9 cellular contexts compared by ENCODE assay signal in genomic region chr16:2152695-2153506, GRCh38. TPM values are rescaled to one million over a fixed set of nuclear protein-coding genes. Genes with fewer than 3 reads are reported as not detected.
DNase-seq lines count a peak whose midpoint lies in the region; ATAC-seq, FAIRE-seq and TF ChIP-seq lines count a peak whose summit lies in the region.
"Had no signal": no experiment of that assay in that cellular context is flagged by ENCODE, and none has a peak within 500 bp of the region (broad histone marks: within the 10 kb centered on the region; RNA-seq: fewer than 3 reads in every experiment).

No MANE protein-coding gene starts in this region.

- no TSS peak for BruUV-seq in PC-3 (replicated peaks; lab: Mats Ljungman, UMichigan)

- H3K9me2 ChIP-seq in PC-3 (replicated peaks; ENCODE audit: low read length): no peaks in the 10 kb centered on the region

- peak; percentile 33 for DNase-seq in NCI-H2171 treated with DMSO at 0.1 percent for 48 hours (lab: John Stamatoyannopoulos, UW)
- no peak for DNase-seq in NCI-H2171 (lab: John Stamatoyannopoulos, UW)
- DNase-seq in PC-3: peak; percentile 31
- DNase-seq in bronchial epithelial cell (ENCODE audit: low read depth): no peak
- DNase-seq in globus pallidus (ENCODE audit: low spot score): no peak
- DNase-seq in GDM1 (lab: John Stamatoyannopoulos, UW): no peak
- no peak for DNase-seq in NOMO-1 treated with DMSO at 0.1 percent for 48 hours (lab: John Stamatoyannopoulos, UW; ENCODE audit: unreplicated experiment)

- H3K4me2 ChIP-seq in PC-3 (ENCODE audit: low read length): peak overlapping the region; percentile 100

- ATAC-seq in PC-3: no peak

- no peak for TF ChIP-seq CTCF in PC-3 (conservative IDR thresholded peaks at IDR 0.05; ENCODE audit: low read depth, low read length)
- peak; percentile 1 for TF ChIP-seq CTCF in bronchial epithelial cell (IDR thresholded peaks at IDR 0.05; ENCODE audit: insufficient read depth, low read length, severe bottlenecking)

- peak overlapping the region; percentile 98 for H3K9ac ChIP-seq in PC-3 (ENCODE audit: low read length)
- H3K9ac ChIP-seq in muscle layer of colon (ENCODE audit: low read length): peak overlapping the region; percentile 99

- H2AFZ ChIP-seq in PC-3 (ENCODE audit: low read length): no peak overlapping the region

- H3K9me3 ChIP-seq in PC-3 (ENCODE audit: low read length): no peaks in the 10 kb centered on the region
- no peaks in the 10 kb centered on the region for H3K9me3 ChIP-seq in muscle layer of colon (ENCODE audit: low read length)

- H3K27ac ChIP-seq in PC-3 (ENCODE audit: low read length): peak overlapping the region; percentile 69
- H3K27ac ChIP-seq in muscle layer of colon (ENCODE audit: low read depth, low read length): peak overlapping the region; percentile 93

- peaks cover 35% of the 10 kb centered on the region for H3K4me1 ChIP-seq in PC-3 (ENCODE audit: insufficient read depth, low read length)
- H3K4me1 ChIP-seq in muscle layer of colon (ENCODE audit: insufficient read depth, low read length): peaks cover 73% of the 10 kb centered on the region

- CTCF ChIA-PET in PC-3 (lab: Charles Lee): no interaction called here

- peaks cover 42% of the 10 kb centered on the region for H4K20me1 ChIP-seq in PC-3 (ENCODE audit: low read length)

- H3K79me2 ChIP-seq in PC-3 (ENCODE audit: low read length): peaks cover 50% of the 10 kb centered on the region

- FAIRE-seq in bronchial epithelial cell (lab: Jason Lieb, UNC): no peak
- FAIRE-seq: G401.6 had no signal

- POLR2A ChIA-PET in PC-3 (lab: Charles Lee; ENCODE audit: unreplicated experiment): no interaction called here

- H3F3A ChIP-seq in PC-3 (ENCODE audit: low read length, unreplicated experiment): peaks cover 24% of the 10 kb centered on the region

- intact Hi-C loops in PC-3 (cut with micrococcal nuclease): no loop called here

- peak overlapping the region; percentile 92 for H3K4me3 ChIP-seq in PC-3 (ENCODE audit: low read length)
- H3K4me3 ChIP-seq in bronchial epithelial cell (ENCODE audit: low read depth, low read length): peak overlapping the region; percentile 99
- H3K4me3 ChIP-seq in muscle layer of colon (ENCODE audit: low read depth in 1 of 2, low read length in 2 of 2): peak overlapping the region; percentile 91 to 100

- H3K27me3 ChIP-seq in PC-3 (ENCODE audit: low read length) (no peaks in the 10 kb centered on the region), bronchial epithelial cell (ENCODE audit: control insufficient read depth, insufficient read depth, low read length) (no peaks in the 10 kb centered on the region), muscle layer of colon (ENCODE audit: control insufficient read depth in 1 of 2, insufficient read depth in 2 of 2, low read length in 2 of 2) (no peaks in the 10 kb centered on the region)

- H3K36me3 ChIP-seq in PC-3 (ENCODE audit: low read depth, low read length) (peaks cover 21% of the 10 kb centered on the region), bronchial epithelial cell (ENCODE audit: control insufficient read depth, insufficient read depth, low read length) (peaks cover 29% of the 10 kb centered on the region), muscle layer of colon (ENCODE audit: insufficient read depth, low read length) (peaks cover 5% of the 10 kb centered on the region)

RNA-seq across cellular contexts. Expression of gene TRAF7, which starts 2.7 kb away (rescaled TPM):
- total RNA-seq in PC-3 (2014; rRNA removed): 44.9 and 50.7 TPM in 2 replicates
- total RNA-seq in bronchial epithelial cell: 47.4 and 50.2 TPM in 2 replicates

RNA-seq across cellular contexts. Expression of gene RAB26, which starts 4.5 kb away (rescaled TPM):
- 4.6 and 5.6 TPM in 2 replicates for total RNA-seq in PC-3 (2014; rRNA removed)
- 0.26 and 0.90 TPM in 2 replicates for total RNA-seq in bronchial epithelial cell

RNA-seq across cellular contexts. Expression of gene PKD1, which starts 17.2 kb away (rescaled TPM):
- total RNA-seq in PC-3 (2014; rRNA removed): 58.9 and 77.3 TPM in 2 replicates
- 56.1 and 114 TPM in 2 replicates for total RNA-seq in bronchial epithelial cell

RNA-seq across cellular contexts. Expression of gene CASKIN1, which starts 43.5 kb away (rescaled TPM):
- total RNA-seq in PC-3 (2014; rRNA removed) (1.6 and 1.7 TPM in 2 replicates), bronchial epithelial cell (under 0.01 and 1.8 TPM in 2 replicates)

RNA-seq across cellular contexts. Expression of gene MLST8, which starts 52.4 kb away (rescaled TPM):
- 63.3 and 73.6 TPM in 2 replicates for total RNA-seq in PC-3 (2014; rRNA removed)
- 10.9 and 11.6 TPM in 2 replicates for total RNA-seq in bronchial epithelial cell

Comparison
In these comparisons a context has a peak if more than half of its experiments do, and no peak if none do; other contexts are left out.
1. DNase-seq: peak in NCI-H2171 treated with DMSO at 0.1 percent for 48 hours (single experiment) and PC-3 (single experiment); none in NCI-H2171 (single experiment), bronchial epithelial cell (single experiment), globus pallidus (single experiment), GDM1 (single experiment) and NOMO-1 treated with DMSO at 0.1 percent for 48 hours (single experiment).
2. Peak in every context shown above with its lines, with median percentiles within 50 percentile points of each other: H3K4me3 ChIP-seq.